17 cellular contexts compared by ENCODE assay signal in the genomic region with DNA sequence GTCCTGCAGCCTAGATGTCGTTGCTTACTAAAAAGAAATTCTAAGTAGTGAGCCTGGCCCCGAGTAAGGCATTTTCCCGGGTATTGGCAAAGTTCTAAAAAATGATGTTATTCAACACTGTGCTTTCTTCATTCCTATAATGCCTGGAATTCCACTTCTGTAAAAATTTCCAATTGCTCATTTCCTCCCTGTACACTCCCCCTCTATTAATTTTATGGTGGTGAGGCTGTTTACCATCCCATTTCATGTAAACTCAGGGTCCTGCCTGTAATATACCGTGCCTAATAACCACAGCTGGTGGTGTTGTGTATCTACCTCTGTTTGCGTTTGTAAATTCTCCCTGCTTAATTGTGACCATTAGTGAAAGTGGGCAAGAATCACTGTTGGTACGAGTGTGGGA. TPM values are rescaled to one million over a fixed set of nuclear protein-coding genes. Genes with fewer than 3 reads are reported as not detected.
A peak's percentile ranks its signal among the peaks of the same experiment; 100 is the strongest.
DNase-seq lines count a peak whose midpoint lies in the region; ATAC-seq, FAIRE-seq and TF ChIP-seq lines count a peak whose summit lies in the region.
"Had no signal": no experiment of that assay in that cellular context is flagged by ENCODE, and none has a peak within 500 bp of the region (broad histone marks: within the 10 kb centered on the region; RNA-seq: fewer than 3 reads in every experiment).

No MANE protein-coding gene starts in this region.

- TF ChIP-seq CTCF in A673 (conservative IDR thresholded peaks at IDR 0.05; ENCODE audit: low read depth, low read length) (no peak), brain microvascular endothelial cell (IDR thresholded peaks at IDR 0.05; ENCODE audit: low read depth, low read length, missing control alignments) (no peak), mesothelial cell of epicardium (IDR thresholded peaks at IDR 0.05; ENCODE audit: unreplicated experiment) (no peak), HepG2 (CRISPR knock-in tag; IDR thresholded peaks at IDR 0.05) (no peak)

- POLR2A ChIA-PET in A673 (lab: Charles Lee; ENCODE audit: low non-redundant PET) (no interaction called here), HepG2 (lab: Yijun Ruan, JAX) (interaction anchor here (1.6 kb wide), 1 partner anchor 35 kb away, joined by 7 read pairs; the partner anchor contains the start of gene FAM200B)

- H3K9me3 ChIP-seq in A673 (ENCODE audit: low read depth, low read length, poor library complexity, severe bottlenecking) (no peaks in the 10 kb centered on the region), HepG2 (ENCODE audit: low read length) (no peaks in the 10 kb centered on the region)
- H3K9me3 ChIP-seq: heart right ventricle had no signal

- no TSS peak for BruUV-seq in A673 (replicated peaks; lab: Mats Ljungman, UMichigan)
- BruUV-seq in HepG2 (replicated peaks; lab: Mats Ljungman, UMichigan) = no TSS peak

- H3K27ac ChIP-seq in A673 (ENCODE audit: low read depth, low read length, poor library complexity, severe bottlenecking) (no peak overlapping the region), brain microvascular endothelial cell (peak overlapping the region; percentile 50), HepG2 (ENCODE audit: extremely low read length, insufficient read depth, low read length) (no peak overlapping the region)
- H3K27ac ChIP-seq: heart right ventricle had no signal

- H3K4me1 ChIP-seq in A673 (ENCODE audit: insufficient read depth, low read length, poor library complexity, severe bottlenecking) (peaks cover 14% of the 10 kb centered on the region), HepG2 (ENCODE audit: insufficient read depth, low read length) (peaks cover 16% of the 10 kb centered on the region)

- intact Hi-C loops in A673 (cut with micrococcal nuclease; ENCODE audit: unreplicated experiment) = no loop called here
- intact Hi-C loops in HepG2 (cut with micrococcal nuclease; ENCODE audit: unreplicated experiment) = no loop called here

- H3K27me3 ChIP-seq in A673 (replicated peaks; ENCODE audit: insufficient read depth, low read depth, low read length, poor library complexity) (no peaks in the 10 kb centered on the region), brain microvascular endothelial cell (replicated peaks) (no peaks in the 10 kb centered on the region), HepG2 (ENCODE audit: control insufficient read depth in 1 of 2, insufficient read depth in 2 of 2, low read length in 2 of 2) (no peaks in the 10 kb centered on the region)
- H3K27me3 ChIP-seq: heart right ventricle had no signal

- TF ChIP-seq EP300 in HepG2 (IDR thresholded peaks at IDR 0.05; ENCODE audit: low read depth in 2 of 2, low read length in 2 of 2) (no peak), HepG2 (CRISPR knock-in tag; IDR thresholded peaks at IDR 0.05; ENCODE audit: borderline replicate concordance) (no peak)

- no peak for TF ChIP-seq POLR2A in HepG2 (IDR thresholded peaks at IDR 0.05; ENCODE audit: insufficient read depth in 1 of 2, low read depth in 2 of 2, low read length in 2 of 2)

- no peak overlapping the region for H2AFZ ChIP-seq in HepG2 (ENCODE audit: low read length)

- CTCF ChIA-PET in A673 (lab: Charles Lee) = no interaction called here
- CTCF ChIA-PET in HepG2 (lab: Yijun Ruan, JAX; ENCODE audit: low intra/inter-chr PET ratio, low total read pairs) = no interaction called here

- peaks cover 34% of the 10 kb centered on the region for H3K4me1 Mint-ChIP-seq in mesothelial cell of epicardium
- H3K4me1 Mint-ChIP-seq: activated CD8-positive, alpha-beta memory T cell treated with anti-CD3 and anti-CD28 coated beads, Interleukin-2, amount 10 ng/mL, durations not matched to agents 7 days and 5 days had no signal

- no peaks in the 10 kb centered on the region for H3K36me3 Mint-ChIP-seq in mesothelial cell of epicardium
- H3K36me3 Mint-ChIP-seq: activated CD8-positive, alpha-beta memory T cell treated with anti-CD3 and anti-CD28 coated beads, Interleukin-2, amount 10 ng/mL, durations not matched to agents 7 days and 5 days had no signal

- H3K27me3 Mint-ChIP-seq in mesothelial cell of epicardium (ENCODE audit: low read depth) = no peaks in the 10 kb centered on the region

- 46% methylated on average over 6 of the region's 6 CpGs for WGBS in HepG2 (ENCODE audit: low lambda C conversion rate)

- H3K4me3 ChIP-seq in A673 (ENCODE audit: low read depth, low read length, poor library complexity, severe bottlenecking) (no peak overlapping the region), brain microvascular endothelial cell (ENCODE audit: low read depth, low read length) (no peak overlapping the region), HepG2 (replicated peaks in 1 of 3; ENCODE audit: insufficient read depth in 1 of 3, low read depth in 2 of 3, low read length in 3 of 3) (no peak overlapping the region)
- H3K4me3 ChIP-seq: heart right ventricle had no signal

- ATAC-seq in HepG2 = no peak
- ATAC-seq: activated CD4-positive, CD25-positive, alpha-beta regulatory T cell treated with anti-CD3 and anti-CD28 coated beads, Interleukin-2, amount 50 U/mL, for 24 hours; activated CD8-positive, alpha-beta memory T cell treated with anti-CD3 and anti-CD28 coated beads, Interleukin-2, amount 10 ng/mL, durations not matched to agents 7 days and 5 days; heart right ventricle had no signal

- H3K9me3 Mint-ChIP-seq in mesothelial cell of epicardium = no peaks in the 10 kb centered on the region

- in situ Hi-C loops in brain microvascular endothelial cell (cut with HindIII; ENCODE audit: low pct_ligation_motif_present, low sequenced_read_pairs) = no loop called here
- in situ Hi-C loops in HepG2 (cut with HindIII; ENCODE audit: extremely low pct_ligation_motif_present, low pct_unique_long_range_greater_than_20kb) = no loop called here

- H3K36me3 ChIP-seq in A673 (ENCODE audit: insufficient read depth, low read length, poor library complexity, severe bottlenecking) (no peaks in the 10 kb centered on the region), brain microvascular endothelial cell (replicated peaks) (no peaks in the 10 kb centered on the region), HepG2 (replicated peaks in 1 of 2; ENCODE audit: control insufficient read depth in 1 of 2, insufficient read depth in 2 of 2, low read length in 2 of 2) (no peaks in the 10 kb centered on the region)

- H3K79me2 ChIP-seq in HepG2 (ENCODE audit: insufficient read depth, low read length) = no peaks in the 10 kb centered on the region

- H4K20me1 ChIP-seq in HepG2 (ENCODE audit: insufficient read depth, low read length) = no peaks in the 10 kb centered on the region

- H3K4me2 ChIP-seq in HepG2 (ENCODE audit: low read depth, low read length) = no peak overlapping the region

- H3K4me3 Mint-ChIP-seq in mesothelial cell of epicardium = no peak overlapping the region
- H3K4me3 Mint-ChIP-seq: activated CD8-positive, alpha-beta memory T cell treated with anti-CD3 and anti-CD28 coated beads, Interleukin-2, amount 10 ng/mL, durations not matched to agents 7 days and 5 days had no signal

- FAIRE-seq in HepG2 (lab: Jason Lieb, UNC) = no peak

- no peak for TF ChIP-seq RAD21 in HepG2 (CRISPR knock-in tag; IDR thresholded peaks at IDR 0.05)

- H3K9ac ChIP-seq in HepG2 (ENCODE audit: insufficient read depth, low read depth, low read length) = no peak overlapping the region

- DNase-seq in A673 (ENCODE audit: low spot score) (peak; percentile 47), HT1080 (ENCODE audit: low read depth) (peak; percentile 48), brain microvascular endothelial cell (peak; percentile 24), mesothelial cell of epicardium (ENCODE audit: low spot score in 2 of 2, unreplicated experiment in 2 of 2) (no peak), DMS79 treated with DMSO at 0.1 percent for 48 hours (lab: John Stamatoyannopoulos, UW) (no peak), HepG2 (ENCODE audit: low spot score) (no peak), NCI-H1092 (lab: John Stamatoyannopoulos, UW) (no peak), SW480 (ENCODE audit: low spot score) (no peak)
- DNase-seq: activated CD8-positive, alpha-beta memory T cell treated with anti-CD3 and anti-CD28 coated beads, Interleukin-2, amount 10 ng/mL, durations not matched to agents 7 days and 5 days; Calu3; caudate nucleus; heart right ventricle; NCI-H2081 treated with DMSO at 0.1 percent for 48 hours; NCI-H82; T-helper 2 cell had no signal

- peak overlapping the region; percentile 73 for H3K27ac Mint-ChIP-seq in mesothelial cell of epicardium
- H3K27ac Mint-ChIP-seq: activated CD8-positive, alpha-beta memory T cell treated with anti-CD3 and anti-CD28 coated beads, Interleukin-2, amount 10 ng/mL, durations not matched to agents 7 days and 5 days had no signal

RNA-seq across cellular contexts. Expression of gene BST1, which starts 14.3 kb away (rescaled TPM):
- total RNA-seq in A673 (2021) (2.1 and 2.4 TPM in 2 replicates), mesothelial cell of epicardium (0.42 to 1.0 TPM (median 0.58 TPM) in 3 replicates), HepG2 (2016; rRNA removed; fragmentation: Illumina TruSeq; extraction: Trizol) (0.22 and 0.49 TPM in 2 replicates)
- total RNA-seq in HT1080 (2014; rRNA removed; shearing (Covaris generic)) = 0.13 and 0.43 TPM in 2 replicates
- polyA plus RNA-seq in HT1080 (2015; cell fraction: cytosol; rRNA removed) = 0.33 and 0.49 TPM in 2 replicates
- 0.17 TPM in 1 of 2 replicates, not detected in the other for polyA plus RNA-seq in HT1080 (2015; cell fraction: nucleus; rRNA removed)
- 0.30 and 0.62 TPM in 2 replicates for total RNA-seq in HepG2 (2016; cell fraction: cytosol; rRNA removed; fragmentation: Illumina TruSeq; extraction: Trizol; ENCODE audit: low read depth)
- 0.12 and 0.26 TPM in 2 replicates for total RNA-seq in HepG2 (2016; cell fraction: insoluble cytoplasmic fraction; rRNA removed; fragmentation: Illumina TruSeq; extraction: Trizol)
- 0.53 and 0.83 TPM in 2 replicates for total RNA-seq in HepG2 (2016; cell fraction: membrane; rRNA removed; fragmentation: Illumina TruSeq; extraction: Trizol)
- total RNA-seq in HepG2 (2016; cell fraction: nucleus; rRNA removed; fragmentation: Illumina TruSeq; extraction: Trizol) = not detected in 2 replicates
- 0.09 and 0.10 TPM in 2 replicates for polyA plus RNA-seq in HepG2 (2011; rRNA removed)
- polyA plus RNA-seq in HepG2 (2011; cell fraction: cytosol; rRNA removed) = 0.15 and 0.23 TPM in 2 replicates
- not detected in 2 replicates for polyA plus RNA-seq in HepG2 (2011; cell fraction: nucleus; rRNA removed)
- 0.16 and 0.30 TPM in 2 replicates for polyA plus RNA-seq in HepG2 (2012)
- polyA plus RNA-seq in HepG2 (2016; cell fraction: cytosol; fragmentation: Illumina TruSeq; extraction: Trizol; ENCODE audit: low read depth) = 0.53 and 0.61 TPM in 2 replicates
- 0.44 TPM in 1 of 2 replicates, not detected in the other for polyA plus RNA-seq in HepG2 (2016; cell fraction: insoluble cytoplasmic fraction; fragmentation: Illumina TruSeq; extraction: Trizol; ENCODE audit: low read depth)
- polyA plus RNA-seq in HepG2 (2016; cell fraction: membrane; fragmentation: Illumina TruSeq; extraction: Trizol; ENCODE audit: low read depth) = 0.40 and 0.46 TPM in 2 replicates
- 0.23 TPM in 1 of 2 replicates, not detected in the other for polyA plus RNA-seq in HepG2 (2016; cell fraction: nucleus; fragmentation: Illumina TruSeq; extraction: Trizol; ENCODE audit: insufficient read depth, low read depth)
- polyA minus RNA-seq in HepG2 (2011; rRNA and poly(A)+ RNA removed; ENCODE audit: low replicate concordance) = not detected in 2 replicates
- polyA minus RNA-seq in HepG2 (2011; cell fraction: cytosol; rRNA and poly(A)+ RNA removed) = not detected in 2 replicates
- polyA minus RNA-seq in HepG2 (2011; cell fraction: nucleus; rRNA and poly(A)+ RNA removed) = 0.26 and 0.37 TPM in 2 replicates
- total RNA-seq: HT-29 had no signal

RNA-seq across cellular contexts. Expression of gene FAM200B, which starts 35.5 kb away (rescaled TPM):
- total RNA-seq in A673 (2021) (27.4 and 29.0 TPM in 2 replicates), mesothelial cell of epicardium (32.0 to 37.7 TPM (median 36.1 TPM) in 3 replicates), HepG2 (2016; rRNA removed; fragmentation: Illumina TruSeq; extraction: Trizol) (41.8 and 48.4 TPM in 2 replicates)
- 55.8 and 88.4 TPM in 2 replicates for total RNA-seq in HT1080 (2014; rRNA removed; shearing (Covaris generic))
- 77.5 and 86.4 TPM in 2 replicates for polyA plus RNA-seq in HT1080 (2015; cell fraction: cytosol; rRNA removed)
- 33.3 and 48.6 TPM in 2 replicates for polyA plus RNA-seq in HT1080 (2015; cell fraction: nucleus; rRNA removed)
- 187 and 205 TPM in 2 replicates for total RNA-seq in HepG2 (2016; cell fraction: cytosol; rRNA removed; fragmentation: Illumina TruSeq; extraction: Trizol; ENCODE audit: low read depth)
- 40.1 and 43.4 TPM in 2 replicates for total RNA-seq in HepG2 (2016; cell fraction: insoluble cytoplasmic fraction; rRNA removed; fragmentation: Illumina TruSeq; extraction: Trizol)
- total RNA-seq in HepG2 (2016; cell fraction: membrane; rRNA removed; fragmentation: Illumina TruSeq; extraction: Trizol) = 125 and 136 TPM in 2 replicates
- 24.8 and 29.3 TPM in 2 replicates for total RNA-seq in HepG2 (2016; cell fraction: nucleus; rRNA removed; fragmentation: Illumina TruSeq; extraction: Trizol)
- polyA plus RNA-seq in HepG2 (2011; rRNA removed) = 24.4 and 25.6 TPM in 2 replicates
- 17.3 and 24.8 TPM in 2 replicates for polyA plus RNA-seq in HepG2 (2011; cell fraction: cytosol; rRNA removed)
- 12.5 and 18.9 TPM in 2 replicates for polyA plus RNA-seq in HepG2 (2011; cell fraction: nucleus; rRNA removed)
- polyA plus RNA-seq in HepG2 (2012) = 37.2 and 53.0 TPM in 2 replicates
- 277 and 328 TPM in 2 replicates for polyA plus RNA-seq in HepG2 (2016; cell fraction: cytosol; fragmentation: Illumina TruSeq; extraction: Trizol; ENCODE audit: low read depth)
- 44.1 and 47.5 TPM in 2 replicates for polyA plus RNA-seq in HepG2 (2016; cell fraction: insoluble cytoplasmic fraction; fragmentation: Illumina TruSeq; extraction: Trizol; ENCODE audit: low read depth)
- 136 and 146 TPM in 2 replicates for polyA plus RNA-seq in HepG2 (2016; cell fraction: membrane; fragmentation: Illumina TruSeq; extraction: Trizol; ENCODE audit: low read depth)
- polyA plus RNA-seq in HepG2 (2016; cell fraction: nucleus; fragmentation: Illumina TruSeq; extraction: Trizol; ENCODE audit: insufficient read depth, low read depth) = 41.1 and 41.9 TPM in 2 replicates
- polyA minus RNA-seq in HepG2 (2011; rRNA and poly(A)+ RNA removed; ENCODE audit: low replicate concordance) = 1.9 and 3.1 TPM in 2 replicates
- 10.3 and 11.5 TPM in 2 replicates for polyA minus RNA-seq in HepG2 (2011; cell fraction: cytosol; rRNA and poly(A)+ RNA removed)
- polyA minus RNA-seq in HepG2 (2011; cell fraction: nucleus; rRNA and poly(A)+ RNA removed) = 17.9 and 23.9 TPM in 2 replicates

Comparison
In these comparisons a context has a peak if more than half of its experiments do, and no peak if none do; other contexts are left out.
1. DNase-seq: peak in A673 (single experiment), HT1080 (single experiment) and brain microvascular endothelial cell (single experiment); none in mesothelial cell of epicardium (0 of 2), DMS79 treated with DMSO at 0.1 percent for 48 hours (single experiment), HepG2 (single experiment), NCI-H1092 (single experiment) and SW480 (single experiment).